Comparison of ENCODE assay signal across 2 cellular contexts in genomic region chr1:114455102-114455785, GRCh38.
TF ChIP-seq lines count a peak whose summit lies in the region.

No MANE protein-coding gene starts in this region.

TF ChIP-seq in endothelial cell of umbilical vein, 7 proteins besides CTCF, POLR2A, EP300 and RAD21:
- TF ChIP-seq EZH2 (IDR thresholded peaks at IDR 0.05; ENCODE audit: borderline replicate concordance, low read depth, low read length, severe bottlenecking): no peak
- peak; percentile 25 for TF ChIP-seq GATA2 (IDR thresholded peaks at IDR 0.05; ENCODE audit: insufficient read depth, insufficient read length, low read depth, low read length)
- peak; percentile 11 for TF ChIP-seq FOS (IDR thresholded peaks at IDR 0.05; ENCODE audit: borderline replicate concordance, insufficient read depth, low read length)

TF ChIP-seq in HepG2, 621 proteins besides CTCF, POLR2A, EP300 and RAD21:
- TF ChIP-seq HNF4G (IDR thresholded peaks at IDR 0.05; ENCODE audit: borderline replicate concordance, low read depth, low read length): no peak
- no peak for TF ChIP-seq HNF4G (CRISPR knock-in tag; IDR thresholded peaks at IDR 0.05; ENCODE audit: borderline replicate concordance, low read depth)
- no peak for TF ChIP-seq SETDB1 (CRISPR knock-in tag; IDR thresholded peaks at IDR 0.05; ENCODE audit: borderline replicate concordance)
- TF ChIP-seq ZKSCAN5 (CRISPR knock-in tag; IDR thresholded peaks at IDR 0.05): no peak
- TF ChIP-seq E2F2 (CRISPR knock-in tag; IDR thresholded peaks at IDR 0.05; ENCODE audit: borderline replicate concordance): no peak
- no peak for TF ChIP-seq TCF7 (IDR thresholded peaks at IDR 0.05; ENCODE audit: low read depth)
- no peak for TF ChIP-seq PAWR (CRISPR knock-in tag; IDR thresholded peaks at IDR 0.05; ENCODE audit: borderline replicate concordance)
- TF ChIP-seq FOSL2 (CRISPR knock-in tag; IDR thresholded peaks at IDR 0.05): peak; percentile 62
- TF ChIP-seq ZBTB20 (CRISPR knock-in tag; IDR thresholded peaks at IDR 0.05; ENCODE audit: borderline replicate concordance, low read depth): peak; percentile 66; the same call in 1 of the 2 replicates
